Comparison of ENCODE assay signal across 3 cellular contexts in genomic region chr16:70154736-70155135, GRCh38. TPM values are rescaled to one million over a fixed set of nuclear protein-coding genes. Genes with fewer than 3 reads are reported as not detected.
"Had no signal": no experiment of that assay in that cellular context is flagged by ENCODE, and none has a peak within 500 bp of the region (broad histone marks: within the 10 kb centered on the region; RNA-seq: fewer than 3 reads in every experiment).

No MANE protein-coding gene starts in this region.

RNA-seq across cellular contexts. Expression of gene CLEC18C, which starts 18.9 kb away (rescaled TPM):
- total RNA-seq: HT1080, IMR-90 had no signal
- polyA plus RNA-seq: IgD-negative memory B cell had no signal
